ENCODE assay signal across 22 cellular contexts in the genomic region with DNA sequence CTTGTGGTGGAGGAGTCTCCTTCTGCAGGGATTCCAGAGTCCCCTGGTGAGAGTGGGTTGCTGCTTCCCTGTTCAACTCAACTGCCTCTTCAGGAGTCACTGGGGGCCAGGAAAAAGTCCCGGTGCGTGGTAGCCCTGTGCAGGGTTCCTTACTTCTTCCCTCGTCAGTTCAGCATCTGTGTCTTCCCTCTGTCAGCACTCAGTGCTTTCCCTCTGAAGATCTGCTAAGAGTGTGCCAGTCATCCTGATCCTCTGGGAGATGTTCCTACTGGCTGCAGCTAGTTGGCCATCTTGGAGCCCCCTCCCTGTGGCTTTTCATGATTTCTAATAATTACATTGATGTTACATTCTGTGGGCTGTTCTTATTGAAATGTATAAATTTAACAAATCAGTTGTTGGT.
"Had no signal": no experiment of that assay in that cellular context is flagged by ENCODE, and none has a peak within 500 bp of the region (broad histone marks: within the 10 kb centered on the region; RNA-seq: fewer than 3 reads in every experiment).

No MANE protein-coding gene starts in this region.

- H3K9me3 Mint-ChIP-seq: activated CD4-positive, alpha-beta memory T cell treated with anti-CD3 and anti-CD28 coated beads, Interleukin-2, amount 10 ng/mL, durations not matched to agents 7 days and 5 days; activated naive CD4-positive, alpha-beta T cell treated with anti-CD3 and anti-CD28 coated beads for 36 hours; activated naive CD8-positive, alpha-beta T cell treated with anti-CD3 and anti-CD28 coated beads, Interleukin-2, amount 50 U/mL, for 24 hours had no signal

- FAIRE-seq: endothelial cell of umbilical vein had no signal

- H3K4me3 Mint-ChIP-seq: activated CD4-positive, alpha-beta memory T cell treated with anti-CD3 and anti-CD28 coated beads, Interleukin-2, amount 10 ng/mL, durations not matched to agents 7 days and 5 days; activated CD8-positive, alpha-beta memory T cell treated with anti-CD3 and anti-CD28 coated beads, Interleukin-2, amount 10 ng/mL, durations not matched to agents 7 days and 5 days; activated naive CD4-positive, alpha-beta T cell treated with anti-CD3 and anti-CD28 coated beads for 36 hours; activated naive CD8-positive, alpha-beta T cell treated with anti-CD3 and anti-CD28 coated beads, Interleukin-2, amount 50 U/mL, for 24 hours had no signal

- H3K9me3 ChIP-seq: esophagus muscularis mucosa, gastroesophageal sphincter, ovary, psoas muscle, testis, upper lobe of left lung had no signal

- H3K4me1 ChIP-seq: testis had no signal

- H3K36me3 ChIP-seq: brain microvascular endothelial cell, ovary, upper lobe of left lung had no signal

- H3K4me3 ChIP-seq: esophagus muscularis mucosa, gastroesophageal sphincter, ovary, psoas muscle, smooth muscle cell, testis, upper lobe of left lung had no signal

- H3K27ac Mint-ChIP-seq: activated CD4-positive, alpha-beta memory T cell treated with anti-CD3 and anti-CD28 coated beads, Interleukin-2, amount 10 ng/mL, durations not matched to agents 7 days and 5 days; activated CD8-positive, alpha-beta memory T cell treated with anti-CD3 and anti-CD28 coated beads, Interleukin-2, amount 10 ng/mL, durations not matched to agents 7 days and 5 days; activated naive CD4-positive, alpha-beta T cell treated with anti-CD3 and anti-CD28 coated beads for 36 hours; activated naive CD8-positive, alpha-beta T cell treated with anti-CD3 and anti-CD28 coated beads, Interleukin-2, amount 50 U/mL, for 24 hours had no signal

- H3K27me3 ChIP-seq: brain microvascular endothelial cell, esophagus muscularis mucosa, gastroesophageal sphincter, ovary, testis, upper lobe of left lung had no signal

- H3K4me2 ChIP-seq: smooth muscle cell had no signal

- H3K4me1 Mint-ChIP-seq: activated CD8-positive, alpha-beta memory T cell treated with anti-CD3 and anti-CD28 coated beads, Interleukin-2, amount 10 ng/mL, durations not matched to agents 7 days and 5 days; activated naive CD8-positive, alpha-beta T cell treated with anti-CD3 and anti-CD28 coated beads, Interleukin-2, amount 50 U/mL, for 24 hours had no signal

- ATAC-seq: activated CD8-positive, alpha-beta memory T cell treated with anti-CD3 and anti-CD28 coated beads, Interleukin-2, amount 10 ng/mL, durations not matched to agents 7 days and 5 days; activated naive CD8-positive, alpha-beta T cell treated with anti-CD3 and anti-CD28 coated beads, Interleukin-2, amount 50 U/mL, for 24 hours; gastroesophageal sphincter; left colon had no signal

- H3K27me3 Mint-ChIP-seq: activated CD4-positive, alpha-beta memory T cell treated with anti-CD3 and anti-CD28 coated beads, Interleukin-2, amount 10 ng/mL, durations not matched to agents 7 days and 5 days; activated CD8-positive, alpha-beta memory T cell treated with anti-CD3 and anti-CD28 coated beads, Interleukin-2, amount 10 ng/mL, durations not matched to agents 7 days and 5 days; activated naive CD8-positive, alpha-beta T cell treated with anti-CD3 and anti-CD28 coated beads, Interleukin-2, amount 50 U/mL, for 24 hours had no signal

- H3K27ac ChIP-seq: brain microvascular endothelial cell, esophagus muscularis mucosa, gastroesophageal sphincter, ovary, psoas muscle, testis, upper lobe of left lung had no signal

- DNase-seq: activated CD4-positive, alpha-beta memory T cell treated with anti-CD3 and anti-CD28 coated beads, Interleukin-2, amount 10 ng/mL, durations not matched to agents 7 days and 5 days; activated CD4-positive, alpha-beta T cell treated with anti-CD3 and anti-CD28 coated beads for 48 hours; activated CD4-positive, CD25-positive, alpha-beta regulatory T cell; activated CD8-positive, alpha-beta memory T cell treated with anti-CD3 and anti-CD28 coated beads, Interleukin-2, amount 10 ng/mL, durations not matched to agents 7 days and 5 days; activated naive CD4-positive, alpha-beta T cell treated with anti-CD3 and anti-CD28 coated beads for 36 hours; activated naive CD8-positive, alpha-beta T cell treated with anti-CD3 and anti-CD28 coated beads, Interleukin-2, amount 50 U/mL, for 24 hours; aorta; brain microvascular endothelial cell; cortex of kidney; effector CD4-positive, alpha-beta T cell; left colon; ovary; psoas muscle; stimulated activated CD4-positive, alpha-beta T cell treated with anti-CD3 and anti-CD28 coated beads, Interleukin-4, amount 100 ng/mL, for 1 hour; T-helper 1 cell; T-helper 9 cell; testis; upper lobe of left lung had no signal
